In the genomic region with DNA sequence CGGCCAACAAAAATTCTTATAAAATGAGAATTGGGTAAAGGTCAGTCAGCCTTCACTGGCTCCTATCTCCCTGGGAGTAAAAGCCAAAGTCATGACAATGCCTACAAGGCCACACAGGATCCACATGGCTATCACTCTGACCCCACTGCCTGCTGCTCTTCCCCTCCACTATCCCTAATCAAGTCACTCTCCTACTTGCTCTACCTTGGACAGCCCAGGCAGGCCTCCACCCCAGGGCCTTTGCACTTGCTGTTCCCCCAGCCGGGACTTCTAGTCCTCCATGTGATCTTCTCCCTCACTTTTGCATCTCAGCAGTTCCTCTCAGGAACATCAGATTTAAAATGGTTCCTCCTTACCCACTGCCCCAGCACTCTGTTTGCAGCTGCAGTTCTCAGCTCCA, we compare ENCODE assay signal across 28 cellular contexts. TPM values are rescaled to one million over a fixed set of nuclear protein-coding genes. Genes with fewer than 3 reads are reported as not detected.
DNase-seq lines count a peak whose midpoint lies in the region; ATAC-seq, FAIRE-seq and TF ChIP-seq lines count a peak whose summit lies in the region.
"Had no signal": no experiment of that assay in that cellular context is flagged by ENCODE, and none has a peak within 500 bp of the region (broad histone marks: within the 10 kb centered on the region; RNA-seq: fewer than 3 reads in every experiment).

No MANE protein-coding gene starts in this region.

- TF ChIP-seq EP300 in HepG2 (IDR thresholded peaks at IDR 0.05; ENCODE audit: low read depth in 2 of 2, low read length in 2 of 2) (no peak), HepG2 (CRISPR knock-in tag; IDR thresholded peaks at IDR 0.05; ENCODE audit: borderline replicate concordance) (no peak), esophagus muscularis mucosa (IDR thresholded peaks at IDR 0.05) (no peak)

- H3K27me3 ChIP-seq in HepG2 (ENCODE audit: control insufficient read depth in 1 of 2, insufficient read depth in 2 of 2, low read length in 2 of 2) = no peaks in the 10 kb centered on the region
- H3K27me3 ChIP-seq in right lobe of liver = no peaks in the 10 kb centered on the region
- H3K27me3 ChIP-seq in PC-9 (ENCODE audit: insufficient read depth, low read depth) = no peaks in the 10 kb centered on the region
- no peaks in the 10 kb centered on the region for H3K27me3 ChIP-seq in esophagus muscularis mucosa
- no peaks in the 10 kb centered on the region for H3K27me3 ChIP-seq in hepatocyte
- H3K27me3 ChIP-seq: BLaER1 had no signal

- no peaks in the 10 kb centered on the region for H3K79me2 ChIP-seq in HepG2 (ENCODE audit: insufficient read depth, low read length)
- H3K79me2 ChIP-seq in PC-9 (ENCODE audit: low read depth) = no peaks in the 10 kb centered on the region
- no peaks in the 10 kb centered on the region for H3K79me2 ChIP-seq in hepatocyte

- TF ChIP-seq POLR2A in HepG2 (IDR thresholded peaks at IDR 0.05; ENCODE audit: insufficient read depth in 1 of 2, low read depth in 2 of 2, low read length in 2 of 2) = no peak
- no peak for TF ChIP-seq POLR2A in right lobe of liver (IDR thresholded peaks at IDR 0.05)
- TF ChIP-seq POLR2A in esophagus muscularis mucosa (IDR thresholded peaks at IDR 0.05; ENCODE audit: low read depth) = no peak

- POLR2A ChIA-PET in HepG2 (lab: Yijun Ruan, JAX) (no interaction called here), PC-9 (lab: Charles Lee; ENCODE audit: unreplicated experiment) (no interaction called here)

- no peaks in the 10 kb centered on the region for H3K9me2 ChIP-seq in PC-9 (ENCODE audit: insufficient read depth)
- H3K9me2 ChIP-seq in hepatocyte (replicated peaks; ENCODE audit: insufficient read depth) = no peaks in the 10 kb centered on the region

- no peak for FAIRE-seq in HepG2 (lab: Jason Lieb, UNC)
- FAIRE-seq: GM12891, H54 had no signal

- H3F3A ChIP-seq in PC-9 (ENCODE audit: insufficient read depth, low read depth) = peaks cover 36% of the 10 kb centered on the region

- H2AFZ ChIP-seq in HepG2 (ENCODE audit: low read length) = no peak overlapping the region
- no peak overlapping the region for H2AFZ ChIP-seq in PC-9
- no peak overlapping the region for H2AFZ ChIP-seq in hepatocyte

- no peak overlapping the region for H3K9ac ChIP-seq in HepG2 (ENCODE audit: insufficient read depth, low read depth, low read length)
- H3K9ac ChIP-seq: BLaER1, KMS-11 had no signal

- BruUV-seq in HepG2 (replicated peaks; lab: Mats Ljungman, UMichigan) (no TSS peak), PC-9 (replicated peaks; lab: Mats Ljungman, UMichigan) (no TSS peak)

- H3K27ac ChIP-seq in HepG2 (ENCODE audit: extremely low read length, insufficient read depth, low read length) (no peak overlapping the region), right lobe of liver (no peak overlapping the region), PC-9 (peak overlapping the region; percentile 62), esophagus muscularis mucosa (replicated peaks in 1 of 4) (no peak overlapping the region), hepatocyte (no peak overlapping the region)
- H3K27ac ChIP-seq: BLaER1, KMS-11 had no signal

- H3K4me3 ChIP-seq in HepG2 (replicated peaks in 1 of 3; ENCODE audit: insufficient read depth in 1 of 3, low read depth in 2 of 3, low read length in 3 of 3) (no peak overlapping the region), right lobe of liver (no peak overlapping the region), PC-9 (no peak overlapping the region), esophagus muscularis mucosa (no peak overlapping the region), hepatocyte (no peak overlapping the region)
- H3K4me3 ChIP-seq: BLaER1 had no signal

- H3K9me3 ChIP-seq in HepG2 (ENCODE audit: low read length) = no peaks in the 10 kb centered on the region
- no peaks in the 10 kb centered on the region for H3K9me3 ChIP-seq in right lobe of liver
- H3K9me3 ChIP-seq in PC-9 (ENCODE audit: insufficient read depth, low read depth) = peaks cover 7% of the 10 kb centered on the region
- H3K9me3 ChIP-seq in esophagus muscularis mucosa = no peaks in the 10 kb centered on the region
- H3K9me3 ChIP-seq in hepatocyte (ENCODE audit: low read depth) = no peaks in the 10 kb centered on the region
- H3K9me3 ChIP-seq: Caco-2 had no signal

- DNase-seq in HepG2 (ENCODE audit: low spot score) (no peak), right lobe of liver (no peak), PC-9 (no peak), esophagus muscularis mucosa (ENCODE audit: extremely low spot score) (peak; percentile 81), COLO668 (lab: John Stamatoyannopoulos, UW; ENCODE audit: unreplicated experiment) (no peak), hepatocyte (ENCODE audit: low spot score) (no peak)
- DNase-seq: Caco-2; CD4-positive, alpha-beta T cell; DMS 273 treated with DMSO at 0.1 percent for 48 hours; DMS79; GF-D8; IMR-90; MM.1S; NCI-H2029 treated with DMSO at 0.1 percent for 48 hours; NCI-H2227 treated with DMSO at 0.1 percent for 48 hours; NCI-H510A treated with DMSO at 0.1 percent for 48 hours; NCI-H774; NK-92 treated with Interleukin-12 subunit alpha and Interleukin-12 subunit beta, amount 100 ng/mL, for 24 hours; Right ventricle myocardium superior; RPMI8226 had no signal

- H3K36me3 ChIP-seq in HepG2 (replicated peaks in 1 of 2; ENCODE audit: control insufficient read depth in 1 of 2, insufficient read depth in 2 of 2, low read length in 2 of 2) (no peaks in the 10 kb centered on the region), right lobe of liver (no peaks in the 10 kb centered on the region), PC-9 (ENCODE audit: low read depth) (no peaks in the 10 kb centered on the region), esophagus muscularis mucosa (no peaks in the 10 kb centered on the region), hepatocyte (replicated peaks; ENCODE audit: insufficient read depth, low read depth) (no peaks in the 10 kb centered on the region)
- H3K36me3 ChIP-seq: BLaER1 had no signal

- ATAC-seq in HepG2 (no peak), right lobe of liver (no peak), GM21360 (IDR thresholded peaks at IDR 0.05; ENCODE audit: unreplicated experiment) (no peak)

- intact Hi-C loops in HepG2 (cut with micrococcal nuclease; ENCODE audit: unreplicated experiment) (loop anchor here (5.0 kb wide), 1 partner anchor 692 kb away; no protein-coding TSS in a partner anchor), right lobe of liver (cut with DNase I) (no loop called here), PC-9 (cut with micrococcal nuclease; ENCODE audit: unreplicated experiment) (no loop called here), esophagus muscularis mucosa (cut with DNase I) (no loop called here)

- in situ Hi-C loops in HepG2 (cut with HindIII; ENCODE audit: extremely low pct_ligation_motif_present, low pct_unique_long_range_greater_than_20kb) = no loop called here

- 47% methylated on average over 2 of the region's 2 CpGs for WGBS in HepG2 (ENCODE audit: low lambda C conversion rate)
- 80% methylated on average over 1 of the region's 2 CpGs for WGBS in right lobe of liver (ENCODE audit: insufficient coverage, low coverage, low lambda C conversion rate, missing lambda C conversion rate)
- 67% methylated on average over 2 of the region's 2 CpGs for WGBS in esophagus muscularis mucosa
- WGBS in hepatocyte (ENCODE audit: low lambda C conversion rate, missing lambda C conversion rate) = 96% methylated on average over 2 of the region's 2 CpGs

- H3K4me1 ChIP-seq in HepG2 (ENCODE audit: insufficient read depth, low read length) = peaks cover 10% of the 10 kb centered on the region
- H3K4me1 ChIP-seq in right lobe of liver = peaks cover 0 to 4% (median 0%) of the 10 kb centered on the region in 4 donors
- peaks cover 34% of the 10 kb centered on the region for H3K4me1 ChIP-seq in PC-9 (replicated peaks; ENCODE audit: insufficient read depth)
- peaks cover 0 to 8% (median 1%) of the 10 kb centered on the region in 4 donors for H3K4me1 ChIP-seq in esophagus muscularis mucosa
- peaks cover 8% of the 10 kb centered on the region for H3K4me1 ChIP-seq in hepatocyte (ENCODE audit: insufficient read depth)
- H3K4me1 ChIP-seq: BLaER1 had no signal

- no peak overlapping the region for H3K4me2 ChIP-seq in HepG2 (ENCODE audit: low read depth, low read length)
- H3K4me2 ChIP-seq in PC-9 = peak overlapping the region; percentile 15; the same call in 1 of the 2 replicates
- no peak overlapping the region for H3K4me2 ChIP-seq in hepatocyte
- H3K4me2 ChIP-seq: BLaER1, KMS-11 had no signal

- CTCF ChIA-PET in HepG2 (lab: Yijun Ruan, JAX; ENCODE audit: low intra/inter-chr PET ratio, low total read pairs) = no interaction called here
- CTCF ChIA-PET in PC-9 (lab: Charles Lee) = no interaction called here

- TF ChIP-seq RAD21 in HepG2 (CRISPR knock-in tag; IDR thresholded peaks at IDR 0.05) = no peak

- no peaks in the 10 kb centered on the region for H4K20me1 ChIP-seq in HepG2 (ENCODE audit: insufficient read depth, low read length)
- H4K20me1 ChIP-seq in PC-9 (ENCODE audit: insufficient read depth) = no peaks in the 10 kb centered on the region
- H4K20me1 ChIP-seq in hepatocyte (ENCODE audit: insufficient read depth, poor library complexity, severe bottlenecking) = no peaks in the 10 kb centered on the region
- H4K20me1 ChIP-seq: BLaER1 had no signal

- TF ChIP-seq CTCF in HepG2 (CRISPR knock-in tag; IDR thresholded peaks at IDR 0.05) = no peak
- no peak for TF ChIP-seq CTCF in right lobe of liver (IDR thresholded peaks at IDR 0.05)
- TF ChIP-seq CTCF in PC-9 (conservative IDR thresholded peaks at IDR 0.05) = no peak
- TF ChIP-seq CTCF in esophagus muscularis mucosa (IDR thresholded peaks at IDR 0.05) = no peak
- no peak for TF ChIP-seq CTCF in hepatocyte (IDR thresholded peaks at IDR 0.05; ENCODE audit: poor library complexity)

RNA-seq across cellular contexts. Expression of gene PRR15, which starts 50.6 kb away (rescaled TPM):
- total RNA-seq in HepG2 (2016; rRNA removed; fragmentation: Illumina TruSeq; extraction: Trizol) (6.2 and 7.8 TPM in 2 replicates), right lobe of liver (1 to 10 TPM in 1 of 6 experiments, under 1 TPM in 2, not detected in 3; 0.18 to 1.3 (median 0.42) TPM), PC-9 (2021) (64.9 and 71.6 TPM in 2 replicates), esophagus muscularis mucosa (under 1 TPM in 2 of 4 donors, not detected in 2; 0.42 to 0.65 TPM), hepatocyte (47.4 and 53.3 TPM in 2 replicates)
- 2.9 and 3.6 TPM in 2 replicates for total RNA-seq in HepG2 (2016; cell fraction: cytosol; rRNA removed; fragmentation: Illumina TruSeq; extraction: Trizol; ENCODE audit: low read depth)
- total RNA-seq in HepG2 (2016; cell fraction: insoluble cytoplasmic fraction; rRNA removed; fragmentation: Illumina TruSeq; extraction: Trizol) = 4.6 and 9.4 TPM in 2 replicates
- 7.8 and 8.3 TPM in 2 replicates for total RNA-seq in HepG2 (2016; cell fraction: membrane; rRNA removed; fragmentation: Illumina TruSeq; extraction: Trizol)
- total RNA-seq in HepG2 (2016; cell fraction: nucleus; rRNA removed; fragmentation: Illumina TruSeq; extraction: Trizol) = 7.4 and 7.9 TPM in 2 replicates
- polyA plus RNA-seq in HepG2 (2011; rRNA removed) (2.3 and 3.2 TPM in 2 replicates), hepatocyte (30.2 and 42.0 TPM in 2 replicates)
- 2.9 and 3.1 TPM in 2 replicates for polyA plus RNA-seq in HepG2 (2011; cell fraction: cytosol; rRNA removed)
- 2.3 and 3.0 TPM in 2 replicates for polyA plus RNA-seq in HepG2 (2011; cell fraction: nucleus; rRNA removed)
- 2.8 and 3.6 TPM in 2 replicates for polyA plus RNA-seq in HepG2 (2012)
- polyA plus RNA-seq in HepG2 (2016; cell fraction: cytosol; fragmentation: Illumina TruSeq; extraction: Trizol; ENCODE audit: low read depth) = 2.1 and 2.9 TPM in 2 replicates
- 8.8 and 9.5 TPM in 2 replicates for polyA plus RNA-seq in HepG2 (2016; cell fraction: insoluble cytoplasmic fraction; fragmentation: Illumina TruSeq; extraction: Trizol; ENCODE audit: low read depth)
- polyA plus RNA-seq in HepG2 (2016; cell fraction: membrane; fragmentation: Illumina TruSeq; extraction: Trizol; ENCODE audit: low read depth) = 6.8 and 6.9 TPM in 2 replicates
- polyA plus RNA-seq in HepG2 (2016; cell fraction: nucleus; fragmentation: Illumina TruSeq; extraction: Trizol; ENCODE audit: insufficient read depth, low read depth) = 11.5 and 13.0 TPM in 2 replicates
- polyA minus RNA-seq in HepG2 (2011; rRNA and poly(A)+ RNA removed; ENCODE audit: low replicate concordance) = 0.19 and 2.5 TPM in 2 replicates
- polyA minus RNA-seq in HepG2 (2011; cell fraction: cytosol; rRNA and poly(A)+ RNA removed) = 2.4 and 2.6 TPM in 2 replicates
- polyA minus RNA-seq in HepG2 (2011; cell fraction: nucleus; rRNA and poly(A)+ RNA removed) = 2.4 and 2.8 TPM in 2 replicates
- total RNA-seq: A172; CD4-positive, alpha-beta T cell; IMR-90; Right ventricle myocardium superior; T-helper 1 cell treated with Interleukin-12 subunit alpha and Interleukin-12 subunit beta and Interleukin-4 antibody, amounts not matched to agents 30 ng/mL and 1 ng/mL, for 36 hours had no signal
- polyA plus RNA-seq: AG04450, IMR-90 had no signal
